23 cellular contexts compared by ENCODE assay signal in genomic region chr16:56631197-56631596, GRCh38. TPM values are rescaled to one million over a fixed set of nuclear protein-coding genes. Genes with fewer than 3 reads are reported as not detected.
DNase-seq lines count a peak whose midpoint lies in the region; ATAC-seq and TF ChIP-seq lines count a peak whose summit lies in the region.
"Had no signal": no experiment of that assay in that cellular context is flagged by ENCODE, and none has a peak within 500 bp of the region (broad histone marks: within the 10 kb centered on the region; RNA-seq: fewer than 3 reads in every experiment).

No MANE protein-coding gene starts in this region.

- H3K4me3 ChIP-seq in GM23338 (no peak overlapping the region; the same call in 1 of the 2 replicates), coronary artery (no peak overlapping the region), tibial artery (peak overlapping the region in 1 of 2 donors; percentile 67), WERI-Rb-1 (ENCODE audit: low read depth, low read length) (no peak overlapping the region)

- no peak overlapping the region for H2AFZ ChIP-seq in GM23338

- H3K27me3 ChIP-seq in GM23338 (ENCODE audit: insufficient read depth) (peaks cover 100% of the 10 kb centered on the region), tibial artery (no peaks in the 10 kb centered on the region), WERI-Rb-1 (ENCODE audit: insufficient read depth, low read depth, severe bottlenecking) (no peaks in the 10 kb centered on the region)
- H3K27me3 ChIP-seq: vagina had no signal

- H4K20me1 ChIP-seq in GM23338 (replicated peaks; ENCODE audit: insufficient read depth), result peaks cover 19% of the 10 kb centered on the region

- peaks cover 12% of the 10 kb centered on the region; the same call in 2 of the 3 replicates for H3K36me3 Mint-ChIP-seq in GM23338 (ENCODE audit: low read depth)
- H3K36me3 Mint-ChIP-seq in nephron (ENCODE audit: low read depth), result no peaks in the 10 kb centered on the region

- no peaks in the 10 kb centered on the region for H3K36me3 ChIP-seq in GM23338 (ENCODE audit: insufficient read depth)
- no peaks in the 10 kb centered on the region for H3K36me3 ChIP-seq in tibial artery
- no peaks in the 10 kb centered on the region for H3K36me3 ChIP-seq in WERI-Rb-1
- H3K36me3 ChIP-seq: cardiac muscle cell, heart left ventricle, vagina had no signal

- H3K4me1 Mint-ChIP-seq in GM23338 (peaks cover 27% of the 10 kb centered on the region), nephron (no peaks in the 10 kb centered on the region)

- intact Hi-C loops in tibial artery (cut with DNase I; ENCODE audit: low total_unique reads), result no loop called here

- H3K9me2 ChIP-seq in GM23338 (ENCODE audit: insufficient read depth), result no peaks in the 10 kb centered on the region

- ATAC-seq in GM23338, result no peak

- H3K9me3 Mint-ChIP-seq in GM23338, result no peaks in the 10 kb centered on the region; the same call in 2 of the 3 replicates
- H3K9me3 Mint-ChIP-seq in nephron, result no peaks in the 10 kb centered on the region
- H3K9me3 Mint-ChIP-seq: activated naive CD4-positive, alpha-beta T cell treated with anti-CD3 and anti-CD28 coated beads for 36 hours; T-helper 1 cell treated with Interleukin-12 subunit alpha and Interleukin-12 subunit beta and Interleukin-4 antibody, amounts not matched to agents 30 μg/mL and 1 μg/mL, for 36 hours had no signal

- DNase-seq in GM23338 (ENCODE audit: low spot score) (no peak), coronary artery (ENCODE audit: low spot score) (no peak), tibial artery (no peak), WERI-Rb-1 (no peak), putamen (ENCODE audit: low spot score) (no peak), 8988T (no peak)
- DNase-seq: activated CD4-positive, alpha-beta T cell treated with anti-CD3 and anti-CD28 coated beads for 4 hours; activated naive CD4-positive, alpha-beta T cell treated with anti-CD3 and anti-CD28 coated beads for 36 hours; activated T-cell treated with anti-CD3 and anti-CD28 coated beads, Interleukin-2, amount 50 U/mL, for 48 hours; EL; mesendoderm; NCI-H1092 treated with DMSO at 0.1 percent for 48 hours; NCI-H2029 treated with DMSO at 0.1 percent for 48 hours; NCI-H226; RPMI8226 had no signal

- H3K27me3 Mint-ChIP-seq in GM23338 (ENCODE audit: insufficient read depth, low read depth, poor library complexity) (peaks cover 100% of the 10 kb centered on the region), nephron (ENCODE audit: low read depth) (peaks cover 96% of the 10 kb centered on the region)

- H3K27ac Mint-ChIP-seq in GM23338, result no peak overlapping the region
- no peak overlapping the region for H3K27ac Mint-ChIP-seq in nephron
- H3K27ac Mint-ChIP-seq: activated naive CD4-positive, alpha-beta T cell treated with anti-CD3 and anti-CD28 coated beads for 36 hours; T-helper 1 cell treated with Interleukin-12 subunit alpha and Interleukin-12 subunit beta and Interleukin-4 antibody, amounts not matched to agents 30 μg/mL and 1 μg/mL, for 36 hours had no signal

- no peaks in the 10 kb centered on the region for H3K9me3 ChIP-seq in tibial artery
- H3K9me3 ChIP-seq in WERI-Rb-1 (ENCODE audit: severe bottlenecking), result no peaks in the 10 kb centered on the region
- H3K9me3 ChIP-seq: heart left ventricle, vagina had no signal

- H3K4me1 ChIP-seq in GM23338 (ENCODE audit: insufficient read depth) (peaks cover 14% of the 10 kb centered on the region; the same call in 1 of the 2 replicates), tibial artery (peaks cover 0 to 53% (median 18%) of the 10 kb centered on the region in 4 donors)

- H3K4me3 Mint-ChIP-seq in GM23338, result peak overlapping the region; percentile 76; the same call in 2 of the 3 replicates
- peak overlapping the region; percentile 77 to 83 (median 79) for H3K4me3 Mint-ChIP-seq in nephron

- TF ChIP-seq CTCF in GM23338 (conservative IDR thresholded peaks at IDR 0.05; ENCODE audit: low read depth in 2 of 2) (no peak), coronary artery (IDR thresholded peaks at IDR 0.05) (no peak), nephron (IDR thresholded peaks at IDR 0.05; ENCODE audit: unreplicated experiment in 3 of 3) (no peak), tibial artery (IDR thresholded peaks at IDR 0.05) (no peak), WERI-Rb-1 (IDR thresholded peaks at IDR 0.05; ENCODE audit: low read depth, low read length) (no peak)

- no peak overlapping the region for H3K27ac ChIP-seq in GM23338 (ENCODE audit: low read depth)
- peak overlapping the region; percentile 85 to 90 for H3K27ac ChIP-seq in coronary artery
- peak overlapping the region; percentile 77 to 95 for H3K27ac ChIP-seq in tibial artery
- H3K27ac ChIP-seq in WERI-Rb-1, result no peak overlapping the region
- H3K27ac ChIP-seq: cardiac muscle cell had no signal

- peaks cover 4% of the 10 kb centered on the region; the same call in 1 of the 2 replicates for H3F3A ChIP-seq in GM23338 (replicated peaks; ENCODE audit: low read depth)

- H3K4me2 ChIP-seq in GM23338, result no peak overlapping the region

- H3K79me2 ChIP-seq in GM23338 (replicated peaks; ENCODE audit: insufficient read depth), result no peaks in the 10 kb centered on the region

TF ChIP-seq in GM23338, 12 proteins besides CTCF, POLR2A, EP300 and RAD21:
- TF ChIP-seq EZH2phosphoT487 (IDR thresholded peaks at IDR 0.05; ENCODE audit: unreplicated experiment), result no peak
- TF ChIP-seq, protein P1, sequence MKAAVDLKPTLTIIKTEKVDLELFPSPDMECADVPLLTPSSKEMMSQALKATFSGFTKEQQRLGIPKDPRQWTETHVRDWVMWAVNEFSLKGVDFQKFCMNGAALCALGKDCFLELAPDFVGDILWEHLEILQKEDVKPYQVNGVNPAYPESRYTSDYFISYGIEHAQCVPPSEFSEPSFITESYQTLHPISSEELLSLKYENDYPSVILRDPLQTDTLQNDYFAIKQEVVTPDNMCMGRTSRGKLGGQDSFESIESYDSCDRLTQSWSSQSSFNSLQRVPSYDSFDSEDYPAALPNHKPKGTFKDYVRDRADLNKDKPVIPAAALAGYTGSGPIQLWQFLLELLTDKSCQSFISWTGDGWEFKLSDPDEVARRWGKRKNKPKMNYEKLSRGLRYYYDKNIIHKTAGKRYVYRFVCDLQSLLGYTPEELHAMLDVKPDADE (IDR thresholded peaks at IDR 0.05), result no peak
- no peak for TF ChIP-seq JUNB (IDR thresholded peaks at IDR 0.05; ENCODE audit: unreplicated experiment)
- no peak for TF ChIP-seq POLR2AphosphoS5 (IDR thresholded peaks at IDR 0.05; ENCODE audit: low read depth)
- TF ChIP-seq EZH2 (IDR thresholded peaks at IDR 0.05; ENCODE audit: low read depth, unreplicated experiment), result peak; percentile 62
- TF ChIP-seq STAT1 (IDR thresholded peaks at IDR 0.05; ENCODE audit: unreplicated experiment), result no peak

RNA-seq across cellular contexts. Expression of gene MT1M, which starts 1.3 kb away (rescaled TPM):
- 1.1 TPM in 1 of 2 replicates, not detected in the other for total RNA-seq in GM23338 (2014; rRNA removed; shearing (Covaris generic))
- polyA plus RNA-seq in GM23338 (2016; fragmentation: Nextera tagmentation; extraction: Ambion mirVana), result 4.7 and 6.1 TPM in 2 replicates
- total RNA-seq: activated naive CD4-positive, alpha-beta T cell treated with anti-CD3 and anti-CD28 coated beads for 36 hours; cardiac muscle cell had no signal
- polyA plus RNA-seq: cardiac muscle cell had no signal

RNA-seq across cellular contexts. Expression of gene MT1E, which starts 5.6 kb away (rescaled TPM):
- 13.9 and 31.0 TPM in 2 replicates for total RNA-seq in GM23338 (2014; rRNA removed; shearing (Covaris generic))
- 121 and 133 TPM in 2 replicates for polyA plus RNA-seq in GM23338 (2016; fragmentation: Nextera tagmentation; extraction: Ambion mirVana)

RNA-seq across cellular contexts. Expression of gene MT1A, which starts 7.3 kb away (rescaled TPM):
- not detected in 2 replicates for total RNA-seq in GM23338 (2014; rRNA removed; shearing (Covaris generic))
- polyA plus RNA-seq in GM23338 (2016; fragmentation: Nextera tagmentation; extraction: Ambion mirVana), result 1.6 and 2.5 TPM in 2 replicates
- total RNA-seq: activated naive CD4-positive, alpha-beta T cell treated with anti-CD3 and anti-CD28 coated beads for 36 hours; cardiac muscle cell; osteocyte had no signal
- polyA plus RNA-seq: cardiac muscle cell had no signal

RNA-seq across cellular contexts. Expression of gene MT1B, which starts 20.5 kb away (rescaled TPM):
- not detected in 2 replicates for total RNA-seq in GM23338 (2014; rRNA removed; shearing (Covaris generic))
- polyA plus RNA-seq in GM23338 (2016; fragmentation: Nextera tagmentation; extraction: Ambion mirVana), result not detected in 2 replicates
- total RNA-seq: activated naive CD4-positive, alpha-beta T cell treated with anti-CD3 and anti-CD28 coated beads for 36 hours; cardiac muscle cell; dermis microvascular lymphatic vessel endothelial cell; endothelial cell of umbilical vein; heart left ventricle; osteocyte; vagina had no signal
- polyA plus RNA-seq: cardiac muscle cell, endothelial cell of umbilical vein, heart left ventricle had no signal

RNA-seq across cellular contexts. Expression of gene MT2A, which starts 22.8 kb away (rescaled TPM):
- 8.9 and 13.9 TPM in 2 replicates for total RNA-seq in GM23338 (2014; rRNA removed; shearing (Covaris generic))
- polyA plus RNA-seq in GM23338 (2016; fragmentation: Nextera tagmentation; extraction: Ambion mirVana), result 243 and 267 TPM in 2 replicates
- total RNA-seq: cardiac muscle cell had no signal

Comparison
In these comparisons a context has a peak if more than half of its experiments do, and no peak if none do; other contexts are left out.
1. H3K27ac ChIP-seq: peak in coronary artery (2 of 2) and tibial artery (2 of 2); none in GM23338 (single experiment) and WERI-Rb-1 (single experiment).